In the genomic region with DNA sequence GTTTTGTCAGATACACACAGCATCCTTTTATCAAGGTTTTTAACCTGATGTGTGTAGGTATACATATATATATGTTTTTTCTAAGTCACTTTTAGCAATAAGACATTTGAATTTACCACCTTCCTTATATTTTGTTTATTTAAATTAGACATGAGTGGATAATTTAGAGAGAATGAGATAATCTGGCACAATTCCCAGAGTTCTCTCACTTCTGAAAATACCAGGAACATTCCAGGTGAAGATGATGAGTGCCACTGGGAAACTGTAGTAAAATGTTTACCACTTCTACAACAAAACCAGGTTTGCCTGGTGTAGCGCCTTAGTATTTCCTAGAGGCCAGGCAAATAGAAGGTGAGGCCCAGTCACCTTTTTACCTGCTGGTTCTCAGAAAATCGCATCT, we compare ENCODE assay signal across 26 cellular contexts.
A peak's percentile ranks its signal among the peaks of the same experiment; 100 is the strongest.
DNase-seq lines count a peak whose midpoint lies in the region; ATAC-seq and TF ChIP-seq lines count a peak whose summit lies in the region.
"Had no signal": no experiment of that assay in that cellular context is flagged by ENCODE, and none has a peak within 500 bp of the region (broad histone marks: within the 10 kb centered on the region; RNA-seq: fewer than 3 reads in every experiment).

No MANE protein-coding gene starts in this region.

- H3K9me3 Mint-ChIP-seq in activated CD4-positive, alpha-beta memory T cell treated with anti-CD3 and anti-CD28 coated beads, Interleukin-2, amount 10 ng/mL, durations not matched to agents 7 days and 5 days = no peaks in the 10 kb centered on the region
- no peaks in the 10 kb centered on the region for H3K9me3 Mint-ChIP-seq in stimulated activated memory B cell treated with anti-CD40 and anti-IgM and Interleukin-4, amounts not matched to agents 10 μg/mL and 1 μg/mL and 100 μg/mL, for 72 hours
- H3K9me3 Mint-ChIP-seq: activated naive CD8-positive, alpha-beta T cell treated with anti-CD3 and anti-CD28 coated beads, Interleukin-2, amount 10 ng/mL, durations not matched to agents 7 days and 5 days; memory B cell had no signal

- peaks cover 12% of the 10 kb centered on the region for H3K4me1 Mint-ChIP-seq in activated CD4-positive, alpha-beta memory T cell treated with anti-CD3 and anti-CD28 coated beads, Interleukin-2, amount 10 ng/mL, durations not matched to agents 7 days and 5 days
- peaks cover 10% of the 10 kb centered on the region for H3K4me1 Mint-ChIP-seq in stimulated activated memory B cell treated with anti-CD40 and anti-IgM and Interleukin-4, amounts not matched to agents 10 μg/mL and 1 μg/mL and 100 μg/mL, for 72 hours

- H3K27me3 Mint-ChIP-seq in activated CD4-positive, alpha-beta memory T cell treated with anti-CD3 and anti-CD28 coated beads, Interleukin-2, amount 10 ng/mL, durations not matched to agents 7 days and 5 days = no peaks in the 10 kb centered on the region
- no peaks in the 10 kb centered on the region for H3K27me3 Mint-ChIP-seq in stimulated activated memory B cell treated with anti-CD40 and anti-IgM and Interleukin-4, amounts not matched to agents 10 μg/mL and 1 μg/mL and 100 μg/mL, for 72 hours
- H3K27me3 Mint-ChIP-seq: activated CD4-positive, alpha-beta T cell treated with anti-CD3 and anti-CD28 coated beads for 36 hours; activated naive CD8-positive, alpha-beta T cell treated with anti-CD3 and anti-CD28 coated beads, Interleukin-2, amount 10 ng/mL, durations not matched to agents 7 days and 5 days; memory B cell; progenitor cell of endocrine pancreas had no signal

- POLR2A ChIA-PET in activated CD4-positive, alpha-beta memory T cell treated with anti-CD3 and anti-CD28 coated beads, Interleukin-2, amount 10 ng/mL, durations not matched to agents 7 days and 5 days (lab: Charles Lee) = no interaction called here

- H3K27ac Mint-ChIP-seq in activated CD4-positive, alpha-beta memory T cell treated with anti-CD3 and anti-CD28 coated beads, Interleukin-2, amount 10 ng/mL, durations not matched to agents 7 days and 5 days = no peak overlapping the region
- no peak overlapping the region for H3K27ac Mint-ChIP-seq in stimulated activated memory B cell treated with anti-CD40 and anti-IgM and Interleukin-4, amounts not matched to agents 10 μg/mL and 1 μg/mL and 100 μg/mL, for 72 hours
- H3K27ac Mint-ChIP-seq: activated CD4-positive, alpha-beta T cell treated with anti-CD3 and anti-CD28 coated beads for 36 hours; activated naive CD8-positive, alpha-beta T cell treated with anti-CD3 and anti-CD28 coated beads, Interleukin-2, amount 10 ng/mL, durations not matched to agents 7 days and 5 days; memory B cell had no signal

- DNase-seq in EH (ENCODE audit: low read depth) (peak; percentile 49), LNCaP clone FGC (ENCODE audit: low read depth) (peak; percentile 11), amniotic epithelial cell (ENCODE audit: low read depth) (peak; percentile 51), kidney glomerular epithelial cell (lab: John Stamatoyannopoulos, UW) (peak; percentile 5), OCI-M2 (lab: John Stamatoyannopoulos, UW; ENCODE audit: unreplicated experiment) (no peak), NCI-H446 treated with DMSO at 0.1 percent for 48 hours (lab: John Stamatoyannopoulos, UW) (no peak)
- DNase-seq in activated CD4-positive, alpha-beta memory T cell treated with anti-CD3 and anti-CD28 coated beads, Interleukin-2, amount 10 ng/mL, durations not matched to agents 7 days and 5 days = no peak
- DNase-seq: activated CD4-positive, alpha-beta T cell treated with anti-CD3 and anti-CD28 coated beads for 36 hours; activated effector memory CD4-positive, alpha-beta T cell treated with anti-CD3 and anti-CD28 coated beads, Interleukin-2, amount 50 U/mL, for 16 hours; activated naive CD8-positive, alpha-beta T cell treated with anti-CD3 and anti-CD28 coated beads, Interleukin-2, amount 10 ng/mL, durations not matched to agents 7 days and 5 days; body of pancreas; effector CD4-positive, alpha-beta T cell; GF-D8; glutamatergic neuron; Karpas-422; kidney; NCI-H187 treated with DMSO at 0.1 percent for 48 hours; SHP77 treated with DMSO at 0.1 percent for 48 hours; stimulated activated CD4-positive, alpha-beta T cell treated with anti-CD3 and anti-CD28 coated beads, Interleukin-15, amount 100 ng/mL, for 24 hours; stimulated activated naive CD8-positive, alpha-beta T cell treated with anti-CD3 and anti-CD28 coated beads, Interleukin-15, Interleukin-2, amounts not matched to agents 100 U/mL and 50 U/mL, for 24 hours; testis; uterus had no signal

- no peak overlapping the region for H3K4me3 Mint-ChIP-seq in activated CD4-positive, alpha-beta memory T cell treated with anti-CD3 and anti-CD28 coated beads, Interleukin-2, amount 10 ng/mL, durations not matched to agents 7 days and 5 days
- H3K4me3 Mint-ChIP-seq in stimulated activated memory B cell treated with anti-CD40 and anti-IgM and Interleukin-4, amounts not matched to agents 10 μg/mL and 1 μg/mL and 100 μg/mL, for 72 hours = no peak overlapping the region
- H3K4me3 Mint-ChIP-seq: activated CD4-positive, alpha-beta T cell treated with anti-CD3 and anti-CD28 coated beads for 36 hours; activated naive CD8-positive, alpha-beta T cell treated with anti-CD3 and anti-CD28 coated beads, Interleukin-2, amount 10 ng/mL, durations not matched to agents 7 days and 5 days; memory B cell had no signal

- CTCF ChIA-PET in activated CD4-positive, alpha-beta memory T cell treated with anti-CD3 and anti-CD28 coated beads, Interleukin-2, amount 10 ng/mL, durations not matched to agents 7 days and 5 days (lab: Charles Lee) = no interaction called here

- no peak for ATAC-seq in stimulated activated memory B cell treated with anti-CD40 and anti-IgM and Interleukin-4, amounts not matched to agents 10 μg/mL and 1 μg/mL and 100 μg/mL, for 72 hours
- ATAC-seq: activated CD4-positive, alpha-beta T cell treated with anti-CD3 and anti-CD28 coated beads for 36 hours; body of pancreas; stimulated activated naive CD8-positive, alpha-beta T cell treated with anti-CD3 and anti-CD28 coated beads, Interleukin-15, Interleukin-2, amounts not matched to agents 100 U/mL and 50 U/mL, for 24 hours had no signal

- H3K36me3 Mint-ChIP-seq in activated CD4-positive, alpha-beta memory T cell treated with anti-CD3 and anti-CD28 coated beads, Interleukin-2, amount 10 ng/mL, durations not matched to agents 7 days and 5 days (ENCODE audit: low read depth) = peaks cover 24% of the 10 kb centered on the region
- H3K36me3 Mint-ChIP-seq in stimulated activated memory B cell treated with anti-CD40 and anti-IgM and Interleukin-4, amounts not matched to agents 10 μg/mL and 1 μg/mL and 100 μg/mL, for 72 hours = peaks cover 34% of the 10 kb centered on the region

- TF ChIP-seq CTCF in LNCaP clone FGC (IDR thresholded peaks at IDR 0.05; ENCODE audit: control insufficient read depth, extremely low read depth, insufficient read depth) = no peak

- H3K4me3 ChIP-seq in LNCaP clone FGC (ENCODE audit: low read depth, low read length) = no peak overlapping the region
- H3K4me3 ChIP-seq: BLaER1 treated with 17β-estradiol and CSF1 and Interleukin-3, amounts not matched to agents 10 nM and 100 nM; body of pancreas; testis; uterus had no signal

Comparison
In these comparisons a context has a peak if more than half of its experiments do, and no peak if none do; other contexts are left out.
1. DNase-seq: peak in EH (single experiment), LNCaP clone FGC (single experiment), amniotic epithelial cell (single experiment) and kidney glomerular epithelial cell (single experiment); none in activated CD4-positive, alpha-beta memory T cell treated with anti-CD3 and anti-CD28 coated beads, Interleukin-2, amount 10 ng/mL, durations not matched to agents 7 days and 5 days (single experiment), OCI-M2 (single experiment) and NCI-H446 treated with DMSO at 0.1 percent for 48 hours (single experiment).